Comparison of ENCODE assay signal across 1 cellular context in genomic region chr11:35598254-35599125, GRCh38.
TF ChIP-seq lines count a peak whose summit lies in the region.

No MANE protein-coding gene starts in this region.

TF ChIP-seq in GM12878, 131 proteins besides CTCF, POLR2A, EP300 and RAD21 (continued from another document):
- TF ChIP-seq POU2F2 (IDR thresholded peaks at IDR 0.05; ENCODE audit: borderline replicate concordance, low read depth, low read length): no peak
- no peak for TF ChIP-seq E4F1 (IDR thresholded peaks at IDR 0.05; ENCODE audit: borderline replicate concordance, partially characterized antibody)
